ENCODE assay signal across 9 cellular contexts in the genomic region with DNA sequence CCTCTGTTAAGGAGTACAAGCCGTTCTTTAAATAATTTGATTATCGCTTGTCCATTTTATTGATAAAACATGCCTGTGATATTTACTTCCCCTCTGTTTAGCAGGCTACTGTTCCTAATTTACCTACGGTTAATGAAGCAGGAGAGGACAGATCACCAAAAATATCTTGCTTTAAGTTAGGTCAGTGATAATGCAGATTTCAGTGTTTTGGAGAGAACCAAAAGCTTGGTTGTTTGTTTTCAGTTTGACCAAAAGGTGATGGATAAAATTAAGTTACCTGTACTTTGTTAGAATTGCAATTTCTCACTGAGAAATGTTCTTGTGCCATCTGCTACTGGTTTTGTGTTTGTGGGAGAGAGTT. TPM values are rescaled to one million over a fixed set of nuclear protein-coding genes. Genes with fewer than 3 reads are reported as not detected.
DNase-seq lines count a peak whose midpoint lies in the region; ATAC-seq, FAIRE-seq and TF ChIP-seq lines count a peak whose summit lies in the region.
"Had no signal": no experiment of that assay in that cellular context is flagged by ENCODE, and none has a peak within 500 bp of the region (broad histone marks: within the 10 kb centered on the region; RNA-seq: fewer than 3 reads in every experiment).

No MANE protein-coding gene starts in this region.

- no TSS peak for BruUV-seq in HepG2 (replicated peaks; lab: Mats Ljungman, UMichigan)

- no peaks in the 10 kb centered on the region for H3K9me3 ChIP-seq in cardiac muscle cell (ENCODE audit: low read depth)
- H3K9me3 ChIP-seq in adrenal gland (replicated peaks in 1 of 3) = no peaks in the 10 kb centered on the region
- H3K9me3 ChIP-seq in HepG2 (ENCODE audit: low read length) = no peaks in the 10 kb centered on the region
- no peaks in the 10 kb centered on the region for H3K9me3 ChIP-seq in upper lobe of right lung
- H3K9me3 ChIP-seq in mucosa of descending colon = no peaks in the 10 kb centered on the region

- no peak for FAIRE-seq in HepG2 (lab: Jason Lieb, UNC)
- FAIRE-seq: G401.6 had no signal

- H3K4me3 ChIP-seq in cardiac muscle cell (peak overlapping the region; percentile 85), adrenal gland (peak overlapping the region in 2 of 4 donors; percentile 57 to 68), HepG2 (replicated peaks in 1 of 3; ENCODE audit: insufficient read depth in 1 of 3, low read depth in 2 of 3, low read length in 3 of 3) (peak overlapping the region; percentile 80 to 97 (median 83)), upper lobe of right lung (peak overlapping the region; percentile 86), mucosa of descending colon (no peak overlapping the region)

- H2AFZ ChIP-seq in HepG2 (ENCODE audit: low read length) = no peak overlapping the region

- 7 to 15% (median 11%) methylated on average over 3 of the region's 3 CpGs for WGBS in adrenal gland, 4 donors
- WGBS in HepG2 (ENCODE audit: low lambda C conversion rate) = 2% methylated on average over 3 of the region's 3 CpGs

- in situ Hi-C loops in HepG2 (cut with HindIII; ENCODE audit: extremely low pct_ligation_motif_present, low pct_unique_long_range_greater_than_20kb) = loop anchor here (5.0 kb wide), 1 partner anchor 129 kb away; no protein-coding TSS in a partner anchor

- no peak for ATAC-seq in HepG2
- ATAC-seq in upper lobe of right lung = no peak
- no peak for ATAC-seq in mucosa of descending colon

- no peak for TF ChIP-seq EP300 in HepG2 (IDR thresholded peaks at IDR 0.05; ENCODE audit: low read depth in 2 of 2, low read length in 2 of 2)
- no peak for TF ChIP-seq EP300 in HepG2 (CRISPR knock-in tag; IDR thresholded peaks at IDR 0.05; ENCODE audit: borderline replicate concordance)

- H3K9ac ChIP-seq in HepG2 (ENCODE audit: insufficient read depth, low read depth, low read length) = peak overlapping the region; percentile 89

- H3K27ac ChIP-seq in cardiac muscle cell = peak overlapping the region; percentile 89
- peak overlapping the region in 3 of 5 donors; percentile 88 to 95 (median 93) for H3K27ac ChIP-seq in adrenal gland
- H3K27ac ChIP-seq in HepG2 (ENCODE audit: extremely low read length, insufficient read depth, low read length) = peak overlapping the region; percentile 97
- peak overlapping the region; percentile 91 for H3K27ac ChIP-seq in upper lobe of right lung

- peak overlapping the region; percentile 81 for H3K4me2 ChIP-seq in HepG2 (ENCODE audit: low read depth, low read length)

- H3K79me2 ChIP-seq in HepG2 (ENCODE audit: insufficient read depth, low read length) = peaks cover 52% of the 10 kb centered on the region

- TF ChIP-seq CTCF in cardiac muscle cell (IDR thresholded peaks at IDR 0.05; ENCODE audit: low read depth, low read length) (no peak), adrenal gland (IDR thresholded peaks at IDR 0.05) (no peak), HepG2 (CRISPR knock-in tag; IDR thresholded peaks at IDR 0.05) (no peak), upper lobe of right lung (IDR thresholded peaks at IDR 0.05) (no peak), mucosa of descending colon (IDR thresholded peaks at IDR 0.05) (no peak)

- H3K4me1 ChIP-seq in cardiac muscle cell (ENCODE audit: low read depth) (peaks cover 17% of the 10 kb centered on the region), adrenal gland (replicated peaks in 1 of 2) (peaks cover 16 to 36% of the 10 kb centered on the region in 2 donors), HepG2 (ENCODE audit: insufficient read depth, low read length) (peaks cover 69% of the 10 kb centered on the region), upper lobe of right lung (peaks cover 24% of the 10 kb centered on the region), mucosa of descending colon (ENCODE audit: low read depth) (peaks cover 5% of the 10 kb centered on the region)

- intact Hi-C loops in cardiac septum (cut with DNase I) (loop anchor here (5.0 kb wide), 1 partner anchor 214 kb away; no protein-coding TSS in a partner anchor), adrenal gland (cut with DNase I) (no loop called here), HepG2 (cut with micrococcal nuclease; ENCODE audit: unreplicated experiment) (loop anchor here (10.0 kb wide), 1 partner anchor 57 kb away; no protein-coding TSS in a partner anchor), upper lobe of right lung (cut with DNase I) (no loop called here), mucosa of descending colon (cut with DNase I, micrococcal nuclease) (no loop called here)

- TF ChIP-seq POLR2A in adrenal gland (IDR thresholded peaks at IDR 0.05) (no peak), HepG2 (IDR thresholded peaks at IDR 0.05; ENCODE audit: insufficient read depth in 1 of 2, low read depth in 2 of 2, low read length in 2 of 2) (no peak)

- no peaks in the 10 kb centered on the region for H3K36me3 ChIP-seq in cardiac muscle cell
- no peaks in the 10 kb centered on the region for H3K36me3 ChIP-seq in adrenal gland (replicated peaks in 1 of 2)
- no peaks in the 10 kb centered on the region; a peak in 1 of 5 replicates for H3K36me3 ChIP-seq in HepG2 (replicated peaks in 1 of 2; ENCODE audit: control insufficient read depth in 1 of 2, insufficient read depth in 2 of 2, low read length in 2 of 2)
- H3K36me3 ChIP-seq in upper lobe of right lung = no peaks in the 10 kb centered on the region
- no peaks in the 10 kb centered on the region for H3K36me3 ChIP-seq in mucosa of descending colon (ENCODE audit: low read depth)

- DNase-seq in cardiac muscle cell (ENCODE audit: low read depth in 1 of 2, low spot score in 1 of 2) = no peak
- no peak for DNase-seq in cardiac septum (ENCODE audit: low spot score)
- no peak for DNase-seq in adrenal gland
- DNase-seq in HepG2 (ENCODE audit: low spot score) = no peak
- no peak for DNase-seq in upper lobe of right lung
- no peak for DNase-seq in NCI-H226
- DNase-seq in SK-N-DZ (ENCODE audit: low spot score) = no peak
- no peak for DNase-seq in mucosa of descending colon

- TF ChIP-seq RAD21 in HepG2 (CRISPR knock-in tag; IDR thresholded peaks at IDR 0.05) = no peak

- H3K27me3 ChIP-seq in cardiac muscle cell (no peaks in the 10 kb centered on the region), adrenal gland (no peaks in the 10 kb centered on the region), HepG2 (ENCODE audit: control insufficient read depth in 1 of 2, insufficient read depth in 2 of 2, low read length in 2 of 2) (no peaks in the 10 kb centered on the region; a peak in 1 of 5 replicates), upper lobe of right lung (no peaks in the 10 kb centered on the region)

- POLR2A ChIA-PET in HepG2 (lab: Yijun Ruan, JAX) = interaction anchor here (0.7 kb wide), 1 partner anchor 102 kb away, joined by 3 read pairs; no protein-coding TSS in a partner anchor

- CTCF ChIA-PET in HepG2 (lab: Yijun Ruan, JAX; ENCODE audit: low intra/inter-chr PET ratio, low total read pairs) = interaction anchor here (0.7 kb wide), 1 partner anchor 10 kb away, joined by 3 read pairs; no protein-coding TSS in a partner anchor

- H4K20me1 ChIP-seq in HepG2 (ENCODE audit: insufficient read depth, low read length) = peaks cover 3% of the 10 kb centered on the region; the same call in 1 of the 2 replicates

RNA-seq across cellular contexts. Expression of a gene that starts 1.0 kb away (rescaled TPM):
- total RNA-seq in cardiac muscle cell (23.3 and 31.0 TPM in 2 replicates), cardiac septum (6.2 TPM), adrenal gland (10 to 100 TPM in 6 of 8 donors, 1 to 10 TPM in 2; 4.9 to 21.4 (median 13.7) TPM), HepG2 (2016; rRNA removed; fragmentation: Illumina TruSeq; extraction: Trizol) (19.3 and 27.2 TPM in 2 replicates), upper lobe of right lung (12.6 TPM), mucosa of descending colon (10 to 100 TPM; 15.0 to 19.8 (median 18.3) TPM)
- polyA plus RNA-seq in cardiac muscle cell (43.1 and 50.0 TPM in 2 replicates), adrenal gland (10 to 100 TPM; 11.0 to 23.1 (median 19.1) TPM), HepG2 (2011; rRNA removed) (24.9 and 28.1 TPM in 2 replicates)
- total RNA-seq in HepG2 (2016; cell fraction: cytosol; rRNA removed; fragmentation: Illumina TruSeq; extraction: Trizol; ENCODE audit: low read depth) = 20.9 and 21.2 TPM in 2 replicates
- total RNA-seq in HepG2 (2016; cell fraction: insoluble cytoplasmic fraction; rRNA removed; fragmentation: Illumina TruSeq; extraction: Trizol) = 19.2 and 23.0 TPM in 2 replicates
- 22.6 and 23.1 TPM in 2 replicates for total RNA-seq in HepG2 (2016; cell fraction: membrane; rRNA removed; fragmentation: Illumina TruSeq; extraction: Trizol)
- total RNA-seq in HepG2 (2016; cell fraction: nucleus; rRNA removed; fragmentation: Illumina TruSeq; extraction: Trizol) = 16.9 and 19.5 TPM in 2 replicates
- polyA plus RNA-seq in HepG2 (2011; cell fraction: cytosol; rRNA removed) = 16.7 and 21.9 TPM in 2 replicates
- polyA plus RNA-seq in HepG2 (2011; cell fraction: nucleus; rRNA removed) = 15.8 and 19.7 TPM in 2 replicates
- polyA plus RNA-seq in HepG2 (2012) = 13.4 and 17.4 TPM in 2 replicates
- polyA plus RNA-seq in HepG2 (2016; cell fraction: cytosol; fragmentation: Illumina TruSeq; extraction: Trizol; ENCODE audit: low read depth) = 5.2 and 7.9 TPM in 2 replicates
- polyA plus RNA-seq in HepG2 (2016; cell fraction: insoluble cytoplasmic fraction; fragmentation: Illumina TruSeq; extraction: Trizol; ENCODE audit: low read depth) = 30.6 and 32.3 TPM in 2 replicates
- 16.0 and 17.8 TPM in 2 replicates for polyA plus RNA-seq in HepG2 (2016; cell fraction: membrane; fragmentation: Illumina TruSeq; extraction: Trizol; ENCODE audit: low read depth)
- 32.3 and 37.2 TPM in 2 replicates for polyA plus RNA-seq in HepG2 (2016; cell fraction: nucleus; fragmentation: Illumina TruSeq; extraction: Trizol; ENCODE audit: insufficient read depth, low read depth)
- polyA minus RNA-seq in HepG2 (2011; rRNA and poly(A)+ RNA removed; ENCODE audit: low replicate concordance) = 36.5 and 107 TPM in 2 replicates
- polyA minus RNA-seq in HepG2 (2011; cell fraction: cytosol; rRNA and poly(A)+ RNA removed) = 22.7 and 27.1 TPM in 2 replicates
- polyA minus RNA-seq in HepG2 (2011; cell fraction: nucleus; rRNA and poly(A)+ RNA removed) = 41.5 and 48.9 TPM in 2 replicates
- 29.1 and 34.5 TPM in 2 replicates for polyA plus RNA-seq in SK-N-DZ (2014; cell fraction: cytosol; rRNA removed)
- polyA plus RNA-seq in SK-N-DZ (2014; cell fraction: nucleus; rRNA removed) = 14.8 and 27.8 TPM in 2 replicates

RNA-seq across cellular contexts. Expression of a gene that starts 21.5 kb away (rescaled TPM):
- total RNA-seq in cardiac muscle cell = 0.48 and 0.49 TPM in 2 replicates
- 0.33 and 1.1 TPM in 2 replicates for polyA plus RNA-seq in cardiac muscle cell
- 0.70 TPM for total RNA-seq in cardiac septum
- total RNA-seq in adrenal gland = 1 to 10 TPM in 2 of 8 donors, under 1 TPM in 6; 0.60 to 2.9 (median 0.78) TPM
- under 1 TPM; 0.40 to 0.51 (median 0.48) TPM for polyA plus RNA-seq in adrenal gland
- total RNA-seq in HepG2 (2016; rRNA removed; fragmentation: Illumina TruSeq; extraction: Trizol) = 23.0 and 31.7 TPM in 2 replicates
- 8.6 and 10.6 TPM in 2 replicates for total RNA-seq in HepG2 (2016; cell fraction: cytosol; rRNA removed; fragmentation: Illumina TruSeq; extraction: Trizol; ENCODE audit: low read depth)
- total RNA-seq in HepG2 (2016; cell fraction: insoluble cytoplasmic fraction; rRNA removed; fragmentation: Illumina TruSeq; extraction: Trizol) = 28.2 and 31.3 TPM in 2 replicates
- 31.0 and 32.2 TPM in 2 replicates for total RNA-seq in HepG2 (2016; cell fraction: membrane; rRNA removed; fragmentation: Illumina TruSeq; extraction: Trizol)
- 18.7 and 28.7 TPM in 2 replicates for total RNA-seq in HepG2 (2016; cell fraction: nucleus; rRNA removed; fragmentation: Illumina TruSeq; extraction: Trizol)
- 25.2 and 25.3 TPM in 2 replicates for polyA plus RNA-seq in HepG2 (2011; rRNA removed)
- 21.8 and 23.4 TPM in 2 replicates for polyA plus RNA-seq in HepG2 (2011; cell fraction: cytosol; rRNA removed)
- 17.7 and 19.2 TPM in 2 replicates for polyA plus RNA-seq in HepG2 (2011; cell fraction: nucleus; rRNA removed)
- polyA plus RNA-seq in HepG2 (2012) = 12.3 and 19.2 TPM in 2 replicates
- 8.0 and 8.6 TPM in 2 replicates for polyA plus RNA-seq in HepG2 (2016; cell fraction: cytosol; fragmentation: Illumina TruSeq; extraction: Trizol; ENCODE audit: low read depth)
- 23.5 TPM in 2 replicates for polyA plus RNA-seq in HepG2 (2016; cell fraction: insoluble cytoplasmic fraction; fragmentation: Illumina TruSeq; extraction: Trizol; ENCODE audit: low read depth)
- polyA plus RNA-seq in HepG2 (2016; cell fraction: membrane; fragmentation: Illumina TruSeq; extraction: Trizol; ENCODE audit: low read depth) = 19.8 and 20.5 TPM in 2 replicates
- polyA plus RNA-seq in HepG2 (2016; cell fraction: nucleus; fragmentation: Illumina TruSeq; extraction: Trizol; ENCODE audit: insufficient read depth, low read depth) = 33.4 and 37.4 TPM in 2 replicates
- polyA minus RNA-seq in HepG2 (2011; rRNA and poly(A)+ RNA removed; ENCODE audit: low replicate concordance) = 5.2 and 42.6 TPM in 2 replicates
- 11.0 and 11.7 TPM in 2 replicates for polyA minus RNA-seq in HepG2 (2011; cell fraction: cytosol; rRNA and poly(A)+ RNA removed)
- 13.9 and 17.5 TPM in 2 replicates for polyA minus RNA-seq in HepG2 (2011; cell fraction: nucleus; rRNA and poly(A)+ RNA removed)
- total RNA-seq in upper lobe of right lung = 0.67 TPM
- polyA plus RNA-seq in SK-N-DZ (2014; cell fraction: cytosol; rRNA removed) = 2.2 and 2.4 TPM in 2 replicates
- polyA plus RNA-seq in SK-N-DZ (2014; cell fraction: nucleus; rRNA removed) = 2.3 and 2.4 TPM in 2 replicates
- 10 to 100 TPM in 2 of 3 donors, 1 to 10 TPM in 1; 6.7 to 45.7 (median 37.0) TPM for total RNA-seq in mucosa of descending colon

RNA-seq across cellular contexts. Expression of a gene that starts 31.2 kb away (rescaled TPM):
- total RNA-seq in cardiac muscle cell (not detected in 2 replicates), cardiac septum (not detected), adrenal gland (under 1 TPM in 2 of 8 donors, not detected in 6; 0.14 to 0.20 TPM), HepG2 (2016; rRNA removed; fragmentation: Illumina TruSeq; extraction: Trizol) (not detected in 2 replicates), upper lobe of right lung (not detected), mucosa of descending colon (not detected)
- polyA plus RNA-seq in cardiac muscle cell (not detected in 2 replicates), adrenal gland (not detected), HepG2 (2011; rRNA removed) (0.03 TPM in 2 replicates)
- total RNA-seq in HepG2 (2016; cell fraction: cytosol; rRNA removed; fragmentation: Illumina TruSeq; extraction: Trizol; ENCODE audit: low read depth) = not detected in 2 replicates
- total RNA-seq in HepG2 (2016; cell fraction: insoluble cytoplasmic fraction; rRNA removed; fragmentation: Illumina TruSeq; extraction: Trizol) = not detected in 2 replicates
- not detected in 2 replicates for total RNA-seq in HepG2 (2016; cell fraction: membrane; rRNA removed; fragmentation: Illumina TruSeq; extraction: Trizol)
- not detected in 2 replicates for total RNA-seq in HepG2 (2016; cell fraction: nucleus; rRNA removed; fragmentation: Illumina TruSeq; extraction: Trizol)
- 0.06 and 0.08 TPM in 2 replicates for polyA plus RNA-seq in HepG2 (2011; cell fraction: cytosol; rRNA removed)
- polyA plus RNA-seq in HepG2 (2011; cell fraction: nucleus; rRNA removed) = 0.07 TPM in 1 of 2 replicates, not detected in the other
- polyA plus RNA-seq in HepG2 (2012) = 0.07 and 0.12 TPM in 2 replicates
- not detected in 2 replicates for polyA plus RNA-seq in HepG2 (2016; cell fraction: cytosol; fragmentation: Illumina TruSeq; extraction: Trizol; ENCODE audit: low read depth)
- not detected in 2 replicates for polyA plus RNA-seq in HepG2 (2016; cell fraction: insoluble cytoplasmic fraction; fragmentation: Illumina TruSeq; extraction: Trizol; ENCODE audit: low read depth)
- polyA plus RNA-seq in HepG2 (2016; cell fraction: membrane; fragmentation: Illumina TruSeq; extraction: Trizol; ENCODE audit: low read depth) = not detected in 2 replicates
- polyA plus RNA-seq in HepG2 (2016; cell fraction: nucleus; fragmentation: Illumina TruSeq; extraction: Trizol; ENCODE audit: insufficient read depth, low read depth) = not detected in 2 replicates
- 0.09 TPM in 1 of 2 replicates, not detected in the other for polyA minus RNA-seq in HepG2 (2011; rRNA and poly(A)+ RNA removed; ENCODE audit: low replicate concordance)
- not detected in 2 replicates for polyA minus RNA-seq in HepG2 (2011; cell fraction: cytosol; rRNA and poly(A)+ RNA removed)
- not detected in 2 replicates for polyA minus RNA-seq in HepG2 (2011; cell fraction: nucleus; rRNA and poly(A)+ RNA removed)
- 28.5 and 41.0 TPM in 2 replicates for polyA plus RNA-seq in SK-N-DZ (2014; cell fraction: cytosol; rRNA removed)
- polyA plus RNA-seq in SK-N-DZ (2014; cell fraction: nucleus; rRNA removed) = 24.7 and 34.5 TPM in 2 replicates

RNA-seq across cellular contexts. Expression of a gene that starts 45.2 kb away (rescaled TPM):
- total RNA-seq in cardiac muscle cell (8.0 and 72.9 TPM in 2 replicates), cardiac septum (not detected), adrenal gland (1 to 10 TPM in 6 of 8 donors, under 1 TPM in 1, not detected in 1; 0.53 to 2.9 (median 1.8) TPM), HepG2 (2016; rRNA removed; fragmentation: Illumina TruSeq; extraction: Trizol) (27.0 and 30.9 TPM in 2 replicates), upper lobe of right lung (0.96 TPM), mucosa of descending colon (10 to 100 TPM in 1 of 3 donors, 1 to 10 TPM in 2; 4.4 to 18.8 (median 5.8) TPM)
- polyA plus RNA-seq in cardiac muscle cell (8.2 and 82.4 TPM in 2 replicates), adrenal gland (1 to 10 TPM; 1.1 to 1.8 (median 1.1) TPM), HepG2 (2011; rRNA removed) (14.8 and 22.5 TPM in 2 replicates)
- 39.0 and 40.8 TPM in 2 replicates for total RNA-seq in HepG2 (2016; cell fraction: cytosol; rRNA removed; fragmentation: Illumina TruSeq; extraction: Trizol; ENCODE audit: low read depth)
- 23.8 and 32.4 TPM in 2 replicates for total RNA-seq in HepG2 (2016; cell fraction: insoluble cytoplasmic fraction; rRNA removed; fragmentation: Illumina TruSeq; extraction: Trizol)
- 29.7 and 31.6 TPM in 2 replicates for total RNA-seq in HepG2 (2016; cell fraction: membrane; rRNA removed; fragmentation: Illumina TruSeq; extraction: Trizol)
- 29.6 and 32.8 TPM in 2 replicates for total RNA-seq in HepG2 (2016; cell fraction: nucleus; rRNA removed; fragmentation: Illumina TruSeq; extraction: Trizol)
- 5.9 and 12.4 TPM in 2 replicates for polyA plus RNA-seq in HepG2 (2011; cell fraction: cytosol; rRNA removed)
- polyA plus RNA-seq in HepG2 (2011; cell fraction: nucleus; rRNA removed) = 41.8 and 61.6 TPM in 2 replicates
- 10.3 and 16.7 TPM in 2 replicates for polyA plus RNA-seq in HepG2 (2012)
- polyA plus RNA-seq in HepG2 (2016; cell fraction: cytosol; fragmentation: Illumina TruSeq; extraction: Trizol; ENCODE audit: low read depth) = 31.5 and 36.5 TPM in 2 replicates
- polyA plus RNA-seq in HepG2 (2016; cell fraction: insoluble cytoplasmic fraction; fragmentation: Illumina TruSeq; extraction: Trizol; ENCODE audit: low read depth) = 34.0 and 36.9 TPM in 2 replicates
- 22.9 and 31.7 TPM in 2 replicates for polyA plus RNA-seq in HepG2 (2016; cell fraction: membrane; fragmentation: Illumina TruSeq; extraction: Trizol; ENCODE audit: low read depth)
- 91.9 and 95.0 TPM in 2 replicates for polyA plus RNA-seq in HepG2 (2016; cell fraction: nucleus; fragmentation: Illumina TruSeq; extraction: Trizol; ENCODE audit: insufficient read depth, low read depth)
- 20.0 and 123 TPM in 2 replicates for polyA minus RNA-seq in HepG2 (2011; rRNA and poly(A)+ RNA removed; ENCODE audit: low replicate concordance)
- polyA minus RNA-seq in HepG2 (2011; cell fraction: cytosol; rRNA and poly(A)+ RNA removed) = 6.9 and 7.2 TPM in 2 replicates
- 28.0 and 47.6 TPM in 2 replicates for polyA minus RNA-seq in HepG2 (2011; cell fraction: nucleus; rRNA and poly(A)+ RNA removed)
- polyA plus RNA-seq in SK-N-DZ (2014; cell fraction: cytosol; rRNA removed) = 51.9 and 59.1 TPM in 2 replicates
- 145 and 224 TPM in 2 replicates for polyA plus RNA-seq in SK-N-DZ (2014; cell fraction: nucleus; rRNA removed)

Comparison
In these comparisons a context has a peak if more than half of its experiments do, and no peak if none do; other contexts are left out.
1. intact Hi-C loops: an anchor here in cardiac septum (5.0 kb wide) and HepG2 (10.0 kb wide); none called in adrenal gland, upper lobe of right lung and mucosa of descending colon.